ENCODE assay signal across 10 cellular contexts in the genomic region with DNA sequence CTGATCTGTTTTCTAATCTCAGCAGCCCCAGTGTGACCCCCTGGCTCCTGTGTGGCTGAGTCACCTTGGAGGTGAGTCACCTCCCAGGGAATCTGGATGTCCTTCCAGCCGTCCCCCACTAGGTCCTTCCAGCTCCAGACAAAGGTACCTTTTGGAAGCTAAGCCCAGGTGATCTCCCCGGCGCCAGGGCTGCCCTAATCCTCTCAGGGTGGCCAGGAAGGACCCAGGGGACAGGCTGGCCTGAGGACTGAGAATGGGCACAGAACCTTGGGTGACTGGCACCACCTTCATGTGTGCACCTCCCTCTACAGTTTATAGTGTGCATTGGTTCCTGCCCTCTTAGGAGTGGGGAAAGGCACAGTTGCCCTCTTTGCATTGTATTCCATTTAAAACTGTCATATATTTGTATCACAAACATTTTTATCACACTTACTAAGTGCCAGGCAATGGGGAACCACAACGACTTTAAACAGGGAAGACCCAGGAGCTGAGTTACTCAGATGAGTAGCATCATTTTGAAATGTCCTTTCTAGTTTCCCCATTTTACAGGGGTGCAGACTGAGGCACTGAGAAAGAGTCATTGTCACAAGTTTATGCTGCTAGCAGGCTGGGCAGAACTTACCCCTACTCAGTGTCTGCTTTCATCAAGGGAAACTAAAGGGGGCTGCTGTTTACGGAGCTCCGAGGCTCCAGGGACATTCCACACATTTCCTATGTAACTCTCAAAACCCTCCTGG. TPM values are rescaled to one million over a fixed set of nuclear protein-coding genes. Genes with fewer than 3 reads are reported as not detected.
A peak's percentile ranks its signal among the peaks of the same experiment; 100 is the strongest.
DNase-seq lines count a peak whose midpoint lies in the region; ATAC-seq, FAIRE-seq and TF ChIP-seq lines count a peak whose summit lies in the region.
"Had no signal": no experiment of that assay in that cellular context is flagged by ENCODE, and none has a peak within 500 bp of the region (broad histone marks: within the 10 kb centered on the region; RNA-seq: fewer than 3 reads in every experiment).

No MANE protein-coding gene starts in this region.

- ATAC-seq in HepG2 (peak; percentile 74), GM21717 (IDR thresholded peaks at IDR 0.05; ENCODE audit: unreplicated experiment) (no peak), HG02981 (IDR thresholded peaks at IDR 0.05; ENCODE audit: unreplicated experiment) (no peak)

- H3K36me3 ChIP-seq in WERI-Rb-1 (no peaks in the 10 kb centered on the region), HepG2 (replicated peaks in 1 of 2; ENCODE audit: control insufficient read depth in 1 of 2, insufficient read depth in 2 of 2, low read length in 2 of 2) (no peaks in the 10 kb centered on the region)
- H3K36me3 ChIP-seq: Peyer's patch had no signal

- no peak for DNase-seq in D721Med (ENCODE audit: insufficient read length, low spot score)
- DNase-seq in HK-2 (ENCODE audit: unreplicated experiment), result peak; percentile 13
- peak; percentile 60 for DNase-seq in WERI-Rb-1
- DNase-seq in HepG2 (ENCODE audit: low spot score), result peak; percentile 28
- DNase-seq in activated CD4-positive, CD25-positive, alpha-beta regulatory T cell treated with anti-CD3 and anti-CD28 coated beads, Interleukin-2, amount 50 U/mL, for 72 hours, result no peak
- no peak for DNase-seq in AML-193 (lab: John Stamatoyannopoulos, UW)
- DNase-seq: activated T-cell treated with anti-CD3 and anti-CD28 coated beads, Interleukin-2, amount 50 U/mL, for 48 hours; Peyer's patch had no signal

- H2AFZ ChIP-seq in HepG2 (ENCODE audit: low read length), result no peak overlapping the region

- POLR2A ChIA-PET in HepG2 (lab: Yijun Ruan, JAX), result no interaction called here

- H3K9ac ChIP-seq in HepG2 (ENCODE audit: insufficient read depth, low read depth, low read length), result no peak overlapping the region

- WGBS in HepG2 (ENCODE audit: low lambda C conversion rate), result 15% methylated on average over 6 of the region's 6 CpGs

- no peaks in the 10 kb centered on the region for H4K20me1 ChIP-seq in HepG2 (ENCODE audit: insufficient read depth, low read length)

- TF ChIP-seq CTCF in D721Med (IDR thresholded peaks at IDR 0.05; ENCODE audit: insufficient read depth, missing control alignments), result peak; percentile 30
- peak; percentile 66 for TF ChIP-seq CTCF in WERI-Rb-1 (IDR thresholded peaks at IDR 0.05; ENCODE audit: low read depth, low read length)
- TF ChIP-seq CTCF in HepG2 (CRISPR knock-in tag; IDR thresholded peaks at IDR 0.05), result peak; percentile 80

- in situ Hi-C loops in HepG2 (cut with HindIII; ENCODE audit: extremely low pct_ligation_motif_present, low pct_unique_long_range_greater_than_20kb), result no loop called here

- no peaks in the 10 kb centered on the region for H3K27me3 ChIP-seq in WERI-Rb-1 (ENCODE audit: insufficient read depth, low read depth, severe bottlenecking)
- peaks cover 0 to 16% of the 10 kb centered on the region in 2 experiments; a peak in 3 of 5 replicates for H3K27me3 ChIP-seq in HepG2 (ENCODE audit: control insufficient read depth in 1 of 2, insufficient read depth in 2 of 2, low read length in 2 of 2)
- H3K27me3 ChIP-seq: Peyer's patch had no signal

- H3K9me3 ChIP-seq in WERI-Rb-1 (ENCODE audit: severe bottlenecking) (no peaks in the 10 kb centered on the region), HepG2 (ENCODE audit: low read length) (no peaks in the 10 kb centered on the region)
- H3K9me3 ChIP-seq: Peyer's patch had no signal

- no peaks in the 10 kb centered on the region for H3K79me2 ChIP-seq in HepG2 (ENCODE audit: insufficient read depth, low read length)

- intact Hi-C loops in HepG2 (cut with micrococcal nuclease; ENCODE audit: unreplicated experiment), result loop anchor here (5.0 kb wide), 1 partner anchor 175 kb away; no protein-coding TSS in a partner anchor

- BruUV-seq in HepG2 (replicated peaks; lab: Mats Ljungman, UMichigan), result no TSS peak

- no peak for TF ChIP-seq EP300 in HepG2 (IDR thresholded peaks at IDR 0.05; ENCODE audit: low read depth in 2 of 2, low read length in 2 of 2)
- no peak for TF ChIP-seq EP300 in HepG2 (CRISPR knock-in tag; IDR thresholded peaks at IDR 0.05; ENCODE audit: borderline replicate concordance)

- H3K27ac ChIP-seq in WERI-Rb-1 (peak overlapping the region; percentile 12; the same call in 1 of the 2 replicates), HepG2 (ENCODE audit: extremely low read length, insufficient read depth, low read length) (no peak overlapping the region)
- H3K27ac ChIP-seq: Peyer's patch had no signal

- FAIRE-seq in D721Med (lab: Jason Lieb, UNC), result no peak
- peak; percentile 43 for FAIRE-seq in HepG2 (lab: Jason Lieb, UNC)

- H3K4me3 ChIP-seq in WERI-Rb-1 (ENCODE audit: low read depth, low read length) (no peak overlapping the region), HepG2 (replicated peaks in 1 of 3; ENCODE audit: insufficient read depth in 1 of 3, low read depth in 2 of 3, low read length in 3 of 3) (no peak overlapping the region)
- H3K4me3 ChIP-seq: Peyer's patch had no signal

- CTCF ChIA-PET in HepG2 (lab: Yijun Ruan, JAX; ENCODE audit: low intra/inter-chr PET ratio, low total read pairs), result no interaction called here

- no peaks in the 10 kb centered on the region for H3K4me1 ChIP-seq in HepG2 (ENCODE audit: insufficient read depth, low read length)
- H3K4me1 ChIP-seq: Peyer's patch had no signal

- TF ChIP-seq POLR2A in HepG2 (IDR thresholded peaks at IDR 0.05; ENCODE audit: insufficient read depth in 1 of 2, low read depth in 2 of 2, low read length in 2 of 2), result no peak

- no peak overlapping the region for H3K4me2 ChIP-seq in HepG2 (ENCODE audit: low read depth, low read length)

- peak; percentile 42 for TF ChIP-seq RAD21 in HepG2 (CRISPR knock-in tag; IDR thresholded peaks at IDR 0.05)

RNA-seq across cellular contexts. Expression of a gene that starts 2.6 kb away (rescaled TPM):
- not detected in 2 replicates for total RNA-seq in HepG2 (2016; rRNA removed; fragmentation: Illumina TruSeq; extraction: Trizol)
- total RNA-seq in HepG2 (2016; cell fraction: cytosol; rRNA removed; fragmentation: Illumina TruSeq; extraction: Trizol; ENCODE audit: low read depth), result not detected in 2 replicates
- total RNA-seq in HepG2 (2016; cell fraction: insoluble cytoplasmic fraction; rRNA removed; fragmentation: Illumina TruSeq; extraction: Trizol), result not detected in 2 replicates
- not detected in 2 replicates for total RNA-seq in HepG2 (2016; cell fraction: membrane; rRNA removed; fragmentation: Illumina TruSeq; extraction: Trizol)
- total RNA-seq in HepG2 (2016; cell fraction: nucleus; rRNA removed; fragmentation: Illumina TruSeq; extraction: Trizol), result not detected in 2 replicates
- 0.09 and 0.13 TPM in 2 replicates for polyA plus RNA-seq in HepG2 (2011; rRNA removed)
- 0.06 and 0.07 TPM in 2 replicates for polyA plus RNA-seq in HepG2 (2011; cell fraction: cytosol; rRNA removed)
- polyA plus RNA-seq in HepG2 (2011; cell fraction: nucleus; rRNA removed), result 0.32 and 0.36 TPM in 2 replicates
- polyA plus RNA-seq in HepG2 (2012), result not detected in 2 replicates
- not detected in 2 replicates for polyA plus RNA-seq in HepG2 (2016; cell fraction: cytosol; fragmentation: Illumina TruSeq; extraction: Trizol; ENCODE audit: low read depth)
- not detected in 2 replicates for polyA plus RNA-seq in HepG2 (2016; cell fraction: insoluble cytoplasmic fraction; fragmentation: Illumina TruSeq; extraction: Trizol; ENCODE audit: low read depth)
- polyA plus RNA-seq in HepG2 (2016; cell fraction: membrane; fragmentation: Illumina TruSeq; extraction: Trizol; ENCODE audit: low read depth), result not detected in 2 replicates
- not detected in 2 replicates for polyA plus RNA-seq in HepG2 (2016; cell fraction: nucleus; fragmentation: Illumina TruSeq; extraction: Trizol; ENCODE audit: insufficient read depth, low read depth)
- not detected in 2 replicates for polyA minus RNA-seq in HepG2 (2011; rRNA and poly(A)+ RNA removed; ENCODE audit: low replicate concordance)
- not detected in 2 replicates for polyA minus RNA-seq in HepG2 (2011; cell fraction: cytosol; rRNA and poly(A)+ RNA removed)
- not detected in 2 replicates for polyA minus RNA-seq in HepG2 (2011; cell fraction: nucleus; rRNA and poly(A)+ RNA removed)
- total RNA-seq: Peyer's patch had no signal

RNA-seq across cellular contexts. Expression of a gene that starts 23.1 kb away (rescaled TPM):
- not detected in 2 replicates for total RNA-seq in HepG2 (2016; rRNA removed; fragmentation: Illumina TruSeq; extraction: Trizol)
- total RNA-seq in HepG2 (2016; cell fraction: cytosol; rRNA removed; fragmentation: Illumina TruSeq; extraction: Trizol; ENCODE audit: low read depth), result not detected in 2 replicates
- not detected in 2 replicates for total RNA-seq in HepG2 (2016; cell fraction: insoluble cytoplasmic fraction; rRNA removed; fragmentation: Illumina TruSeq; extraction: Trizol)
- not detected in 2 replicates for total RNA-seq in HepG2 (2016; cell fraction: membrane; rRNA removed; fragmentation: Illumina TruSeq; extraction: Trizol)
- not detected in 2 replicates for total RNA-seq in HepG2 (2016; cell fraction: nucleus; rRNA removed; fragmentation: Illumina TruSeq; extraction: Trizol)
- 0.09 TPM in 1 of 2 replicates, not detected in the other for polyA plus RNA-seq in HepG2 (2011; rRNA removed)
- polyA plus RNA-seq in HepG2 (2011; cell fraction: cytosol; rRNA removed), result not detected in 2 replicates
- polyA plus RNA-seq in HepG2 (2011; cell fraction: nucleus; rRNA removed), result 0.21 TPM in 1 of 2 replicates, not detected in the other
- not detected in 2 replicates for polyA plus RNA-seq in HepG2 (2012)
- polyA plus RNA-seq in HepG2 (2016; cell fraction: cytosol; fragmentation: Illumina TruSeq; extraction: Trizol; ENCODE audit: low read depth), result not detected in 2 replicates
- polyA plus RNA-seq in HepG2 (2016; cell fraction: insoluble cytoplasmic fraction; fragmentation: Illumina TruSeq; extraction: Trizol; ENCODE audit: low read depth), result not detected in 2 replicates
- not detected in 2 replicates for polyA plus RNA-seq in HepG2 (2016; cell fraction: membrane; fragmentation: Illumina TruSeq; extraction: Trizol; ENCODE audit: low read depth)
- not detected in 2 replicates for polyA plus RNA-seq in HepG2 (2016; cell fraction: nucleus; fragmentation: Illumina TruSeq; extraction: Trizol; ENCODE audit: insufficient read depth, low read depth)
- polyA minus RNA-seq in HepG2 (2011; rRNA and poly(A)+ RNA removed; ENCODE audit: low replicate concordance), result not detected in 2 replicates
- not detected in 2 replicates for polyA minus RNA-seq in HepG2 (2011; cell fraction: cytosol; rRNA and poly(A)+ RNA removed)
- polyA minus RNA-seq in HepG2 (2011; cell fraction: nucleus; rRNA and poly(A)+ RNA removed), result not detected in 2 replicates
- total RNA-seq: Peyer's patch had no signal

RNA-seq across cellular contexts. Expression of a gene that starts 45.4 kb away (rescaled TPM):
- total RNA-seq in HepG2 (2016; rRNA removed; fragmentation: Illumina TruSeq; extraction: Trizol), result 0.13 TPM in 1 of 2 replicates, not detected in the other
- not detected in 2 replicates for total RNA-seq in HepG2 (2016; cell fraction: cytosol; rRNA removed; fragmentation: Illumina TruSeq; extraction: Trizol; ENCODE audit: low read depth)
- not detected in 2 replicates for total RNA-seq in HepG2 (2016; cell fraction: insoluble cytoplasmic fraction; rRNA removed; fragmentation: Illumina TruSeq; extraction: Trizol)
- not detected in 2 replicates for total RNA-seq in HepG2 (2016; cell fraction: membrane; rRNA removed; fragmentation: Illumina TruSeq; extraction: Trizol)
- total RNA-seq in HepG2 (2016; cell fraction: nucleus; rRNA removed; fragmentation: Illumina TruSeq; extraction: Trizol), result 0.28 TPM in 1 of 2 replicates, not detected in the other
- 1.7 and 3.1 TPM in 2 replicates for polyA plus RNA-seq in HepG2 (2011; rRNA removed)
- 0.36 and 0.92 TPM in 2 replicates for polyA plus RNA-seq in HepG2 (2011; cell fraction: cytosol; rRNA removed)
- 16.0 and 30.7 TPM in 2 replicates for polyA plus RNA-seq in HepG2 (2011; cell fraction: nucleus; rRNA removed)
- polyA plus RNA-seq in HepG2 (2012), result 1.9 and 4.7 TPM in 2 replicates
- not detected in 2 replicates for polyA plus RNA-seq in HepG2 (2016; cell fraction: cytosol; fragmentation: Illumina TruSeq; extraction: Trizol; ENCODE audit: low read depth)
- not detected in 2 replicates for polyA plus RNA-seq in HepG2 (2016; cell fraction: insoluble cytoplasmic fraction; fragmentation: Illumina TruSeq; extraction: Trizol; ENCODE audit: low read depth)
- not detected in 2 replicates for polyA plus RNA-seq in HepG2 (2016; cell fraction: membrane; fragmentation: Illumina TruSeq; extraction: Trizol; ENCODE audit: low read depth)
- 0.32 TPM in 1 of 2 replicates, not detected in the other for polyA plus RNA-seq in HepG2 (2016; cell fraction: nucleus; fragmentation: Illumina TruSeq; extraction: Trizol; ENCODE audit: insufficient read depth, low read depth)
- 2.3 TPM in 1 of 2 replicates, not detected in the other for polyA minus RNA-seq in HepG2 (2011; rRNA and poly(A)+ RNA removed; ENCODE audit: low replicate concordance)
- not detected in 2 replicates for polyA minus RNA-seq in HepG2 (2011; cell fraction: cytosol; rRNA and poly(A)+ RNA removed)
- 2.2 and 2.5 TPM in 2 replicates for polyA minus RNA-seq in HepG2 (2011; cell fraction: nucleus; rRNA and poly(A)+ RNA removed)
- total RNA-seq: Peyer's patch had no signal

Comparison
In these comparisons a context has a peak if more than half of its experiments do, and no peak if none do; other contexts are left out.
1. DNase-seq: peak in HK-2 (single experiment), WERI-Rb-1 (single experiment) and HepG2 (single experiment); none in D721Med (single experiment), activated CD4-positive, CD25-positive, alpha-beta regulatory T cell treated with anti-CD3 and anti-CD28 coated beads, Interleukin-2, amount 50 U/mL, for 72 hours (single experiment) and AML-193 (0 of 2).
2. CTCF ChIP-seq: peak in every context shown above with its lines; median percentile 80 in HepG2; 66 in WERI-Rb-1; 30 in D721Med.